8 cellular contexts compared by ENCODE assay signal in genomic region chr14:92457018-92457565, GRCh38. TPM values are rescaled to one million over a fixed set of nuclear protein-coding genes. Genes with fewer than 3 reads are reported as not detected.
DNase-seq lines count a peak whose midpoint lies in the region; ATAC-seq, FAIRE-seq and TF ChIP-seq lines count a peak whose summit lies in the region.
"Had no signal": no experiment of that assay in that cellular context is flagged by ENCODE, and none has a peak within 500 bp of the region (broad histone marks: within the 10 kb centered on the region; RNA-seq: fewer than 3 reads in every experiment).

No MANE protein-coding gene starts in this region.

- no peak overlapping the region for H3K4me2 ChIP-seq in SK-N-SH
- H3K4me2 ChIP-seq in H1 (ENCODE audit: insufficient read depth in 1 of 2, low read depth in 2 of 2, low read length in 2 of 2), result no peak overlapping the region
- H3K4me2 ChIP-seq in hepatocyte, result no peak overlapping the region

- H3K79me2 ChIP-seq in SK-N-SH (ENCODE audit: insufficient read depth) (no peaks in the 10 kb centered on the region), H1 (ENCODE audit: control insufficient read depth in 1 of 2, insufficient read depth in 2 of 2, low read length in 2 of 2) (no peaks in the 10 kb centered on the region), hepatocyte (no peaks in the 10 kb centered on the region)

- H4K8ac ChIP-seq in H1 (ENCODE audit: extremely low read depth, insufficient read depth, low read length), result no peak overlapping the region

- TF ChIP-seq CTCF in HEK293 (tag by site-specific recombination; IDR thresholded peaks at IDR 0.05) (no peak), SK-N-SH (IDR thresholded peaks at IDR 0.05) (no peak), H1 (IDR thresholded peaks at IDR 0.05; ENCODE audit: control extremely low read depth in 1 of 3, insufficient read depth in 1 of 3, low read depth in 1 of 3, low read length in 3 of 3) (no peak), type B pancreatic cell (conservative IDR thresholded peaks at IDR 0.05) (peak; percentile 33), hepatocyte (IDR thresholded peaks at IDR 0.05; ENCODE audit: poor library complexity) (no peak)

- no peak overlapping the region for H3K4me3 Mint-ChIP-seq in type B pancreatic cell

- no peak overlapping the region for H3K4ac ChIP-seq in H1 (replicated peaks; ENCODE audit: insufficient read length, low read depth, low read length)

- H3K4me1 Mint-ChIP-seq in type B pancreatic cell (ENCODE audit: unreplicated experiment), result peaks cover 18% of the 10 kb centered on the region

- no peak overlapping the region for H2AK5ac ChIP-seq in H1 (ENCODE audit: low read depth, low read length)

- no peaks in the 10 kb centered on the region for H3K23me2 ChIP-seq in H1 (ENCODE audit: low read depth, low read length)

- H4K91ac ChIP-seq in H1 (replicated peaks; ENCODE audit: insufficient read length, low read length), result no peak overlapping the region

- ATAC-seq in HG03175 (IDR thresholded peaks at IDR 0.05; ENCODE audit: unreplicated experiment), result no peak

- no peak overlapping the region for H3K18ac ChIP-seq in H1 (ENCODE audit: extremely low read depth, low read length)

- H3K9ac ChIP-seq in SK-N-SH (no peak overlapping the region), H1 (replicated peaks in 1 of 4; ENCODE audit: extremely low read depth in 1 of 4, low read depth in 3 of 4, low read length in 3 of 4) (no peak overlapping the region)

- H3K79me1 ChIP-seq in H1 (ENCODE audit: low read depth, low read length), result no peaks in the 10 kb centered on the region

- no peaks in the 10 kb centered on the region for H3K36me3 ChIP-seq in HEK293 (ENCODE audit: control insufficient read depth in 2 of 2, insufficient read depth in 1 of 2, low read length in 2 of 2)
- no peaks in the 10 kb centered on the region for H3K36me3 ChIP-seq in SK-N-SH (replicated peaks in 1 of 2; ENCODE audit: control insufficient read depth in 1 of 2, insufficient read depth in 2 of 2, low read length in 1 of 2)
- no peaks in the 10 kb centered on the region; a peak in 1 of 8 replicates for H3K36me3 ChIP-seq in H1 (ENCODE audit: control insufficient read depth in 2 of 4, insufficient read depth in 4 of 4, low read length in 3 of 4)
- H3K36me3 ChIP-seq in hepatocyte (replicated peaks; ENCODE audit: insufficient read depth, low read depth), result no peaks in the 10 kb centered on the region

- no peaks in the 10 kb centered on the region for H3K9me3 Mint-ChIP-seq in type B pancreatic cell

- DNase-seq in SK-N-SH (no peak), H1 (ENCODE audit: low read depth in 1 of 2, low spot score in 2 of 2) (no peak), type B pancreatic cell (ENCODE audit: extremely low spot score, unreplicated experiment) (peak; percentile 62), hepatocyte (ENCODE audit: low spot score) (no peak)
- DNase-seq in activated CD4-positive, alpha-beta T cell treated with anti-CD3 and anti-CD28 coated beads for 1 hour, result no peak
- DNase-seq: NCI-H2029 had no signal

- POLR2A ChIA-PET in HEK293 (lab: Yijun Ruan, JAX) (no interaction called here), SK-N-SH (lab: Yijun Ruan, JAX) (no interaction called here), H1 (lab: Charles Lee; ENCODE audit: partially characterized antibody) (no interaction called here)

- WGBS in SK-N-SH (ENCODE audit: low lambda C conversion rate), result 38% methylated on average over 5 of the region's 5 CpGs
- WGBS in H1 (ENCODE audit: extremely low coverage in 1 of 2, insufficient coverage in 1 of 2, insufficient read length in 1 of 2, insufficient replicate concordance in 2 of 2, low coverage in 1 of 2, low lambda C conversion rate in 2 of 2, missing lambda C conversion rate in 1 of 2), 2 experiments, result 91% methylated on average over 5 of the region's 5 CpGs; no CpG with 5 or more reads in 1 of the 2 experiments
- 88% methylated on average over 5 of the region's 5 CpGs for WGBS in hepatocyte (ENCODE audit: low lambda C conversion rate, missing lambda C conversion rate)

- H3K27me3 ChIP-seq in SK-N-SH (ENCODE audit: insufficient read depth) (no peaks in the 10 kb centered on the region), H1 (replicated peaks in 1 of 4; ENCODE audit: control insufficient read depth in 3 of 4, extremely low read depth in 1 of 4, insufficient read depth in 3 of 4, low read length in 3 of 4) (no peaks in the 10 kb centered on the region), hepatocyte (no peaks in the 10 kb centered on the region)

- H3F3A ChIP-seq in SK-N-SH (replicated peaks; ENCODE audit: insufficient read depth), result no peaks in the 10 kb centered on the region

- no peak overlapping the region for H4K5ac ChIP-seq in H1 (ENCODE audit: insufficient read length, low read depth, low read length)

- H4K20me1 ChIP-seq in SK-N-SH (ENCODE audit: insufficient read depth), result no peaks in the 10 kb centered on the region
- H4K20me1 ChIP-seq in H1 (replicated peaks in 1 of 2; ENCODE audit: control insufficient read depth in 1 of 2, insufficient read depth in 2 of 2, low read length in 2 of 2), result no peaks in the 10 kb centered on the region
- H4K20me1 ChIP-seq in hepatocyte (ENCODE audit: insufficient read depth, poor library complexity, severe bottlenecking), result no peaks in the 10 kb centered on the region

- CTCF ChIA-PET in HEK293 (lab: Yijun Ruan, JAX) (interaction anchor here (0.7 to 1.4 kb wide), 6 partner anchors 11 to 453 kb away, joined by 3 to 6 read pairs (median 3); no protein-coding TSS in a partner anchor), SK-N-SH (lab: Yijun Ruan, JAX) (interaction anchor here (0.7 to 1.2 kb wide), 2 partner anchors 9 to 21 kb away, joined by 3 read pairs; no protein-coding TSS in a partner anchor), H1 (lab: Charles Lee; ENCODE audit: partially characterized antibody) (interaction anchor here (0.8 to 1.9 kb wide), 10 partner anchors 8 to 218 kb away, joined by 3 to 8 read pairs (median 4); no protein-coding TSS in a partner anchor)

- no peak for FAIRE-seq in H1 (lab: Jason Lieb, UNC)

- no peak overlapping the region for H3K27ac Mint-ChIP-seq in type B pancreatic cell

- TF ChIP-seq RAD21 in SK-N-SH (IDR thresholded peaks at IDR 0.05; ENCODE audit: low read length) (no peak), H1 (IDR thresholded peaks at IDR 0.05 in 1 of 2, conservative IDR thresholded peaks at IDR 0.05 in 1 of 2; ENCODE audit: low read depth in 2 of 2, low read length in 2 of 2) (no peak)

- H3K9me2 ChIP-seq in SK-N-SH (no peaks in the 10 kb centered on the region), hepatocyte (replicated peaks; ENCODE audit: insufficient read depth) (no peaks in the 10 kb centered on the region)

- H3K4me1 ChIP-seq in HEK293 (ENCODE audit: control insufficient read depth, insufficient read depth, low read length) (no peaks in the 10 kb centered on the region), SK-N-SH (ENCODE audit: control insufficient read depth in 1 of 2, insufficient read depth in 2 of 2, low read depth in 1 of 2, low read length in 1 of 2) (peaks cover 0 to 4% of the 10 kb centered on the region in 2 experiments; a peak in 1 of 4 replicates), H1 (replicated peaks in 1 of 4; ENCODE audit: control insufficient read depth in 3 of 4, insufficient read depth in 4 of 4, low read length in 3 of 4) (no peaks in the 10 kb centered on the region; a peak in 1 of 7 replicates), hepatocyte (ENCODE audit: insufficient read depth) (no peaks in the 10 kb centered on the region)

- 0 out of 2 replicates have a peak overlapping the region, but pooled peaks have one; percentile 6 for H2AFZ ChIP-seq in SK-N-SH (ENCODE audit: low read depth)
- H2AFZ ChIP-seq in H1 (ENCODE audit: low read length), result no peak overlapping the region
- H2AFZ ChIP-seq in hepatocyte, result no peak overlapping the region

- H2BK20ac ChIP-seq in H1 (ENCODE audit: low read length), result no peak overlapping the region

- H3K27ac ChIP-seq in HEK293 (ENCODE audit: extremely low read depth, low read depth, low read length), result no peak overlapping the region
- H3K27ac ChIP-seq in SK-N-SH (ENCODE audit: low read depth in 2 of 2, low read length in 1 of 2), result no peak overlapping the region
- H3K27ac ChIP-seq in H1 (ENCODE audit: low read depth, low read length), result no peak overlapping the region
- no peak overlapping the region for H3K27ac ChIP-seq in hepatocyte

- peaks cover 4% of the 10 kb centered on the region for H3K27me3 Mint-ChIP-seq in type B pancreatic cell

- H3K36me3 Mint-ChIP-seq in type B pancreatic cell, result no peaks in the 10 kb centered on the region

- no peak for TF ChIP-seq POLR2A in H1 (IDR thresholded peaks at IDR 0.05; ENCODE audit: control extremely low read depth in 1 of 2, low read depth in 2 of 2, low read length in 2 of 2)

- no peak overlapping the region for H2BK15ac ChIP-seq in H1 (ENCODE audit: low read length)

- no peak overlapping the region for H3K14ac ChIP-seq in H1 (ENCODE audit: insufficient read length)

- TF ChIP-seq EP300 in SK-N-SH (IDR thresholded peaks at IDR 0.05; ENCODE audit: borderline replicate concordance in 1 of 2, low read depth in 1 of 2, low read length in 1 of 2) (no peak), H1 (IDR thresholded peaks at IDR 0.05; ENCODE audit: borderline replicate concordance in 1 of 2, low read depth in 2 of 2, low read length in 2 of 2) (no peak)

- H2BK5ac ChIP-seq in H1 (ENCODE audit: low read depth, low read length), result no peak overlapping the region

- no peak overlapping the region for H2BK120ac ChIP-seq in H1 (replicated peaks; ENCODE audit: low read depth, low read length)

- H3K4me3 ChIP-seq in HEK293 (ENCODE audit: low read depth, low read length) (no peak overlapping the region), SK-N-SH (ENCODE audit: low read depth in 2 of 2, low read length in 1 of 2) (no peak overlapping the region; a peak in 1 of 4 replicates), H1 (ENCODE audit: extremely low read depth in 1 of 4, insufficient read depth in 2 of 4, low read depth in 3 of 4, low read length in 4 of 4) (no peak overlapping the region), hepatocyte (no peak overlapping the region)

- H3K56ac ChIP-seq in H1 (replicated peaks; ENCODE audit: insufficient read length, low read depth, low read length), result no peak overlapping the region

- H3K23ac ChIP-seq in H1 (ENCODE audit: insufficient read length), result no peak overlapping the region

- H2BK12ac ChIP-seq in H1 (ENCODE audit: low read depth, low read length), result no peak overlapping the region

- H3K9me3 ChIP-seq in HEK293 (ENCODE audit: control insufficient read depth, insufficient read depth, low read depth, low read length), result no peaks in the 10 kb centered on the region
- no peaks in the 10 kb centered on the region for H3K9me3 ChIP-seq in SK-N-SH
- no peaks in the 10 kb centered on the region for H3K9me3 ChIP-seq in H1 (ENCODE audit: insufficient read depth in 2 of 2, low read depth in 1 of 2, low read length in 1 of 2)
- H3K9me3 ChIP-seq in hepatocyte (ENCODE audit: low read depth), result no peaks in the 10 kb centered on the region

RNA-seq across cellular contexts. Expression of gene RIN3, which starts 56.5 kb away (rescaled TPM):
- polyA plus RNA-seq in SK-N-SH (2012; rRNA removed) (5.8 and 12.4 TPM in 2 replicates), H1 (2011; rRNA removed) (0.59 and 0.78 TPM in 2 replicates), hepatocyte (8.6 and 11.8 TPM in 2 replicates)
- 6.6 and 10.2 TPM in 2 replicates for polyA plus RNA-seq in SK-N-SH (2012; cell fraction: cytosol; rRNA removed)
- 14.2 and 18.0 TPM in 2 replicates for polyA plus RNA-seq in SK-N-SH (2012; cell fraction: nucleus; rRNA removed)
- 1.5 and 1.9 TPM in 2 replicates for total RNA-seq in H1 (2021; fragmentation: NEBNext Ultra II Directional; extraction: Animal tissue kit (Norgen Biotek cat#: 25700))
- polyA plus RNA-seq in H1 (2011; cell fraction: cytosol; rRNA removed), result 0.40 TPM
- 1.1 TPM for polyA plus RNA-seq in H1 (2011; cell fraction: nucleus; rRNA removed)
- polyA plus RNA-seq in H1 (2012, experiment 1 of 2), result 1.1 to 2.2 TPM (median 1.5 TPM) in 4 replicates
- 1.4 TPM for polyA plus RNA-seq in H1 (2012, experiment 2 of 2)
- polyA plus RNA-seq in H1 (2013, experiment 1 of 2), result 1.7 TPM
- polyA plus RNA-seq in H1 (2013, experiment 2 of 2), result 1.4 TPM
- 1.3 and 1.4 TPM in 2 replicates for polyA minus RNA-seq in H1 (2011; rRNA and poly(A)+ RNA removed)
- 1.1 TPM for polyA minus RNA-seq in H1 (2011; cell fraction: cytosol; rRNA and poly(A)+ RNA removed)
- 3.5 TPM for polyA minus RNA-seq in H1 (2011; cell fraction: nucleus; rRNA and poly(A)+ RNA removed)
- total RNA-seq in type B pancreatic cell (ENCODE audit: low replicate concordance) (11.3 and 12.9 TPM in 2 replicates), hepatocyte (4.2 and 4.7 TPM in 2 replicates)
